Comparison of ENCODE assay signal across 12 cellular contexts in genomic region chr1:93617670-93618488, GRCh38.
DNase-seq lines count a peak whose midpoint lies in the region; ATAC-seq, FAIRE-seq and TF ChIP-seq lines count a peak whose summit lies in the region.
"Had no signal": no experiment of that assay in that cellular context is flagged by ENCODE, and none has a peak within 500 bp of the region (broad histone marks: within the 10 kb centered on the region; RNA-seq: fewer than 3 reads in every experiment).

No MANE protein-coding gene starts in this region.

- no peaks in the 10 kb centered on the region for H3K9me3 ChIP-seq in ascending aorta
- H3K9me3 ChIP-seq in right lobe of liver = no peaks in the 10 kb centered on the region
- H3K9me3 ChIP-seq in tibial artery = no peaks in the 10 kb centered on the region

- peak; percentile 73 to 92 (median 84) for ATAC-seq in right lobe of liver

- peak; percentile 20 for DNase-seq in DMS79 treated with DMSO at 0.1 percent for 48 hours (lab: John Stamatoyannopoulos, UW)
- no peak for DNase-seq in DMS79 (lab: John Stamatoyannopoulos, UW)
- no peak for DNase-seq in ascending aorta (ENCODE audit: low spot score in 2 of 2)
- DNase-seq in right lobe of liver = peak; percentile 85 to 94 (median 92)
- DNase-seq in tibial artery = no peak
- DNase-seq in brain microvascular endothelial cell = no peak
- no peak for DNase-seq in T-helper 2 cell
- DNase-seq in urothelium cell line (ENCODE audit: low spot score) = no peak
- DNase-seq: 8988T had no signal

- TF ChIP-seq CTCF in ascending aorta (IDR thresholded peaks at IDR 0.05) (no peak), right lobe of liver (IDR thresholded peaks at IDR 0.05) (no peak), tibial artery (IDR thresholded peaks at IDR 0.05) (no peak), brain microvascular endothelial cell (IDR thresholded peaks at IDR 0.05; ENCODE audit: low read depth, low read length, missing control alignments) (no peak)

- WGBS in right lobe of liver (ENCODE audit: insufficient coverage, low coverage, low lambda C conversion rate, missing lambda C conversion rate) = 37% methylated on average over 6 of the region's 10 CpGs

- intact Hi-C loops in ascending aorta (cut with DNase I) = loop anchor here (10.0 kb wide), 1 partner anchor 273 kb away; the partner anchor contains the start of gene DR1
- intact Hi-C loops in right lobe of liver (cut with DNase I) = loop anchor here in 1 of 2 donors (10.0 kb wide), 1 partner anchor 183 kb away; no protein-coding TSS in a partner anchor
- intact Hi-C loops in tibial artery (cut with DNase I; ENCODE audit: low total_unique reads) = no loop called here

- no peak overlapping the region for H3K4me3 ChIP-seq in ascending aorta
- H3K4me3 ChIP-seq in right lobe of liver = peak overlapping the region in 1 of 3 donors; percentile 14
- H3K4me3 ChIP-seq in tibial artery = no peak overlapping the region
- H3K4me3 ChIP-seq in brain microvascular endothelial cell (ENCODE audit: low read depth, low read length) = no peak overlapping the region
- H3K4me3 ChIP-seq: cardiac muscle cell, lung had no signal

- in situ Hi-C loops in brain microvascular endothelial cell (cut with HindIII; ENCODE audit: low pct_ligation_motif_present, low sequenced_read_pairs) = no loop called here

- peak; percentile 77 for TF ChIP-seq POLR2A in right lobe of liver (IDR thresholded peaks at IDR 0.05)

- no peak for FAIRE-seq in urothelium cell line (lab: Jason Lieb, UNC)
- FAIRE-seq: GM12892 had no signal

- H3K27ac ChIP-seq in ascending aorta (peak overlapping the region; percentile 83 to 87), right lobe of liver (peak overlapping the region; percentile 69 to 95 (median 74)), tibial artery (peak overlapping the region; percentile 63 to 80), brain microvascular endothelial cell (no peak overlapping the region)
- H3K27ac ChIP-seq: cardiac muscle cell had no signal

- H3K36me3 ChIP-seq in ascending aorta = no peaks in the 10 kb centered on the region
- no peaks in the 10 kb centered on the region for H3K36me3 ChIP-seq in right lobe of liver
- no peaks in the 10 kb centered on the region for H3K36me3 ChIP-seq in tibial artery
- H3K36me3 ChIP-seq in brain microvascular endothelial cell (replicated peaks) = no peaks in the 10 kb centered on the region
- H3K36me3 ChIP-seq: cardiac muscle cell had no signal

- H3K27me3 ChIP-seq in ascending aorta (no peaks in the 10 kb centered on the region), right lobe of liver (no peaks in the 10 kb centered on the region), tibial artery (no peaks in the 10 kb centered on the region), brain microvascular endothelial cell (replicated peaks) (no peaks in the 10 kb centered on the region)

- H3K4me1 ChIP-seq in ascending aorta = peaks cover 19 to 43% of the 10 kb centered on the region in 2 donors
- peaks cover 0 to 69% (median 29%) of the 10 kb centered on the region in 4 donors for H3K4me1 ChIP-seq in right lobe of liver
- peaks cover 0 to 49% (median 39%) of the 10 kb centered on the region in 4 donors for H3K4me1 ChIP-seq in tibial artery

Comparison
In these comparisons a context has a peak if more than half of its experiments do, and no peak if none do; other contexts are left out.
1. DNase-seq: peak in DMS79 treated with DMSO at 0.1 percent for 48 hours (single experiment) and right lobe of liver (3 of 3); none in DMS79 (single experiment), ascending aorta (0 of 2), tibial artery (0 of 2), brain microvascular endothelial cell (single experiment), T-helper 2 cell (0 of 5) and urothelium cell line (single experiment).